ENCODE assay signal across 1 cellular context in the genomic region with DNA sequence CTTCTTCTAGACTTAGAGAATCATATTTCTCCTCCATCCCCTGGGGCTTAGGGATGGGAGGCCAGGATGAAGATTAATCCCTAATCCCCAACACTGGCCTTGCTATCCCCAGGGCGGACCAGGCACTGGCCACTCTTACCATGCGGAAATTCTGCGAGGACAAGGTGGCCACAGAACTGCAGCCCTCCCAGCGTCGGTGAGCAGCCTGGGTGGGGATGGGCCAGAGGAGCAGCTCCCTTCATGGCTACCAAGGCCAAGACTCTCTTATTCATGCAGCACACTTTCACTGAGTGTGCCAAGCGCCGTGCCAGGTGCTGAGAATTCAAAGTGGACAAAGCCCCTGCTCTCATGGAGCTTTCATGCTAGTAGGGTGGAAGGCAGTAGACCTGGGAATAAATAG.
TF ChIP-seq lines count a peak whose summit lies in the region.

No MANE protein-coding gene starts in this region.

TF ChIP-seq in H1, 55 proteins besides CTCF, POLR2A, EP300 and RAD21:
- TF ChIP-seq RFX5 (IDR thresholded peaks at IDR 0.05; ENCODE audit: borderline replicate concordance, low read depth, low read length) = no peak
- TF ChIP-seq CTBP2 (IDR thresholded peaks at IDR 0.05; ENCODE audit: borderline replicate concordance, insufficient read depth, insufficient read length, low read length) = no peak
- TF ChIP-seq, protein P1, sequence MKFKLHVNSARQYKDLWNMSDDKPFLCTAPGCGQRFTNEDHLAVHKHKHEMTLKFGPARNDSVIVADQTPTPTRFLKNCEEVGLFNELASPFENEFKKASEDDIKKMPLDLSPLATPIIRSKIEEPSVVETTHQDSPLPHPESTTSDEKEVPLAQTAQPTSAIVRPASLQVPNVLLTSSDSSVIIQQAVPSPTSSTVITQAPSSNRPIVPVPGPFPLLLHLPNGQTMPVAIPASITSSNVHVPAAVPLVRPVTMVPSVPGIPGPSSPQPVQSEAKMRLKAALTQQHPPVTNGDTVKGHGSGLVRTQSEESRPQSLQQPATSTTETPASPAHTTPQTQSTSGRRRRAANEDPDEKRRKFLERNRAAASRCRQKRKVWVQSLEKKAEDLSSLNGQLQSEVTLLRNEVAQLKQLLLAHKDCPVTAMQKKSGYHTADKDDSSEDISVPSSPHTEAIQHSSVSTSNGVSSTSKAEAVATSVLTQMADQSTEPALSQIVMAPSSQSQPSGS (IDR thresholded peaks at IDR 0.05; ENCODE audit: low read length) = no peak
- no peak for TF ChIP-seq CHD1 (IDR thresholded peaks at IDR 0.05; ENCODE audit: low read depth, low read length)
- no peak for TF ChIP-seq KDM4A (IDR thresholded peaks at IDR 0.05; ENCODE audit: low read depth, low read length, severe bottlenecking)
- TF ChIP-seq POLR2AphosphoS5 (IDR thresholded peaks at IDR 0.05; ENCODE audit: low read depth, low read length) = no peak
- no peak for TF ChIP-seq JUN (IDR thresholded peaks at IDR 0.05; ENCODE audit: low read depth, low read length)
